9 cellular contexts compared by ENCODE assay signal in genomic region chrX:130402211-130402684, GRCh38. TPM values are rescaled to one million over a fixed set of nuclear protein-coding genes. Genes with fewer than 3 reads are reported as not detected.
DNase-seq lines count a peak whose midpoint lies in the region; ATAC-seq and TF ChIP-seq lines count a peak whose summit lies in the region.
"Had no signal": no experiment of that assay in that cellular context is flagged by ENCODE, and none has a peak within 500 bp of the region (broad histone marks: within the 10 kb centered on the region; RNA-seq: fewer than 3 reads in every experiment).

No MANE protein-coding gene starts in this region.

- peaks cover 23% of the 10 kb centered on the region for H3K4me1 Mint-ChIP-seq in activated CD4-positive, alpha-beta memory T cell treated with anti-CD3 and anti-CD28 coated beads, Interleukin-2, amount 10 ng/mL, durations not matched to agents 7 days and 5 days
- peaks cover 0 to 10% of the 10 kb centered on the region in 2 donors for H3K4me1 Mint-ChIP-seq in stimulated activated naive B cell treated with anti-CD40 and anti-IgM and Interleukin-4, amounts not matched to agents 10 μg/mL and 1 μg/mL and 100 μg/mL, for 72 hours

- peak overlapping the region; percentile 74 for H3K4me3 ChIP-seq in HEK293 (ENCODE audit: low read depth, low read length)
- peak overlapping the region; percentile 93 for H3K4me3 ChIP-seq in iPS-15b (ENCODE audit: low read depth, low read length)

- no peaks in the 10 kb centered on the region for H3K9me3 Mint-ChIP-seq in activated CD4-positive, alpha-beta memory T cell treated with anti-CD3 and anti-CD28 coated beads, Interleukin-2, amount 10 ng/mL, durations not matched to agents 7 days and 5 days
- no peaks in the 10 kb centered on the region for H3K9me3 Mint-ChIP-seq in stimulated activated naive B cell treated with anti-CD40 and anti-IgM and Interleukin-4, amounts not matched to agents 10 μg/mL and 1 μg/mL and 100 μg/mL, for 72 hours

- TF ChIP-seq CTCF in HEK293 (tag by site-specific recombination; IDR thresholded peaks at IDR 0.05): no peak

- H3K36me3 ChIP-seq in HEK293 (ENCODE audit: control insufficient read depth in 2 of 2, insufficient read depth in 1 of 2, low read length in 2 of 2) (peaks cover 0 to 18% of the 10 kb centered on the region in 2 experiments; a peak in 2 of 3 replicates), iPS-15b (ENCODE audit: control insufficient read depth, insufficient read depth, low read length) (peaks cover 11% of the 10 kb centered on the region)

- 0 out of 2 replicates have a peak overlapping the region, but pooled peaks have one; percentile 35 for H3K27ac ChIP-seq in HEK293 (ENCODE audit: extremely low read depth, low read depth, low read length)

- peak overlapping the region; percentile 60 for H3K27ac Mint-ChIP-seq in activated CD4-positive, alpha-beta memory T cell treated with anti-CD3 and anti-CD28 coated beads, Interleukin-2, amount 10 ng/mL, durations not matched to agents 7 days and 5 days
- H3K27ac Mint-ChIP-seq in stimulated activated naive B cell treated with anti-CD40 and anti-IgM and Interleukin-4, amounts not matched to agents 10 μg/mL and 1 μg/mL and 100 μg/mL, for 72 hours: peak overlapping the region; percentile 68

- H3K9ac ChIP-seq in iPS-15b (ENCODE audit: low read depth, low read length): peak overlapping the region; percentile 89

- H3K9me3 ChIP-seq in HEK293 (ENCODE audit: control insufficient read depth, insufficient read depth, low read depth, low read length) (no peaks in the 10 kb centered on the region), iPS-15b (ENCODE audit: control insufficient read depth, insufficient read depth, low read length) (no peaks in the 10 kb centered on the region)

- POLR2A ChIA-PET in HEK293 (lab: Yijun Ruan, JAX): interaction anchor here (0.7 to 1.7 kb wide), 3 partner anchors 9 to 62 kb away, joined by 3 to 9 read pairs (median 3); partner anchors contain the start of gene SLC25A14
- POLR2A ChIA-PET in activated CD4-positive, alpha-beta memory T cell treated with anti-CD3 and anti-CD28 coated beads, Interleukin-2, amount 10 ng/mL, durations not matched to agents 7 days and 5 days (lab: Charles Lee): interaction anchor here (1.2 to 2.0 kb wide), 2 partner anchors 9 to 63 kb away, joined by 3 to 9 read pairs; partner anchors contain the start of gene SLC25A14

- H3K4me1 ChIP-seq in HEK293 (ENCODE audit: control insufficient read depth, insufficient read depth, low read length): peaks cover 3% of the 10 kb centered on the region; the same call in 1 of the 2 replicates
- H3K4me1 ChIP-seq in iPS-15b (ENCODE audit: control insufficient read depth, insufficient read depth, low read length): no peaks in the 10 kb centered on the region

- no peaks in the 10 kb centered on the region for H3K27me3 Mint-ChIP-seq in activated CD4-positive, alpha-beta memory T cell treated with anti-CD3 and anti-CD28 coated beads, Interleukin-2, amount 10 ng/mL, durations not matched to agents 7 days and 5 days
- peaks cover 4 to 17% of the 10 kb centered on the region in 2 donors for H3K27me3 Mint-ChIP-seq in stimulated activated naive B cell treated with anti-CD40 and anti-IgM and Interleukin-4, amounts not matched to agents 10 μg/mL and 1 μg/mL and 100 μg/mL, for 72 hours

- H3K36me3 Mint-ChIP-seq in activated CD4-positive, alpha-beta memory T cell treated with anti-CD3 and anti-CD28 coated beads, Interleukin-2, amount 10 ng/mL, durations not matched to agents 7 days and 5 days (ENCODE audit: low read depth): peaks cover 17% of the 10 kb centered on the region
- peaks cover 9 to 12% of the 10 kb centered on the region in 2 donors for H3K36me3 Mint-ChIP-seq in stimulated activated naive B cell treated with anti-CD40 and anti-IgM and Interleukin-4, amounts not matched to agents 10 μg/mL and 1 μg/mL and 100 μg/mL, for 72 hours

- CTCF ChIA-PET in HEK293 (lab: Yijun Ruan, JAX): interaction anchor here (0.6 kb wide), 1 partner anchor 9 kb away, joined by 3 read pairs; no protein-coding TSS in a partner anchor
- CTCF ChIA-PET in activated CD4-positive, alpha-beta memory T cell treated with anti-CD3 and anti-CD28 coated beads, Interleukin-2, amount 10 ng/mL, durations not matched to agents 7 days and 5 days (lab: Charles Lee): no interaction called here

- no peak for DNase-seq in activated CD4-positive, alpha-beta memory T cell treated with anti-CD3 and anti-CD28 coated beads, Interleukin-2, amount 10 ng/mL, durations not matched to agents 7 days and 5 days
- DNase-seq in stimulated activated naive B cell treated with anti-CD40 and anti-IgM and Interleukin-4, amounts not matched to agents 10 μg/mL and 1 μg/mL and 100 μg/mL, for 72 hours: no peak
- no peak for DNase-seq in stimulated activated CD4-positive, alpha-beta T cell treated with anti-CD3 and anti-CD28 coated beads, Interleukin-4, amount 100 ng/mL, for 1 hour
- no peak for DNase-seq in NCI-H345 (lab: John Stamatoyannopoulos, UW)

- H3K27me3 ChIP-seq in iPS-15b (ENCODE audit: control insufficient read depth, insufficient read depth, low read length): peaks cover 11% of the 10 kb centered on the region

- ATAC-seq in stimulated activated naive B cell treated with anti-CD40 and anti-IgM and Interleukin-4, amounts not matched to agents 10 μg/mL and 1 μg/mL and 100 μg/mL, for 72 hours (replicated peaks): no peak
- ATAC-seq in HG02870 (IDR thresholded peaks at IDR 0.05; ENCODE audit: unreplicated experiment): no peak
- no peak for ATAC-seq in GM18519 (IDR thresholded peaks at IDR 0.05; ENCODE audit: low FRiP score, unreplicated experiment)

- H3K4me3 Mint-ChIP-seq in activated CD4-positive, alpha-beta memory T cell treated with anti-CD3 and anti-CD28 coated beads, Interleukin-2, amount 10 ng/mL, durations not matched to agents 7 days and 5 days: peak overlapping the region; percentile 96
- peak overlapping the region; percentile 85 to 99 for H3K4me3 Mint-ChIP-seq in stimulated activated naive B cell treated with anti-CD40 and anti-IgM and Interleukin-4, amounts not matched to agents 10 μg/mL and 1 μg/mL and 100 μg/mL, for 72 hours

TF ChIP-seq in HEK293, 187 proteins besides CTCF, POLR2A, EP300 and RAD21:
- TF ChIP-seq ZNF335 (tag by site-specific recombination; conservative IDR thresholded peaks at IDR 0.05) (peak; percentile 75), ZBTB20 (tag by site-specific recombination; IDR thresholded peaks at IDR 0.05) (peak; percentile 90), IKZF3 (tag by site-specific recombination; IDR thresholded peaks at IDR 0.05) (no peak), ZNF341 (tag by site-specific recombination; IDR thresholded peaks at IDR 0.05; ENCODE audit: low read depth) (peak; percentile 40; the same call in 1 of the 2 replicates)

RNA-seq across cellular contexts. Expression of gene RBMX2, which starts 0.5 kb away (rescaled TPM):
- 10 to 100 TPM; 25.9 to 28.5 TPM for total RNA-seq in activated CD4-positive, alpha-beta memory T cell treated with anti-CD3 and anti-CD28 coated beads, Interleukin-2, amount 10 ng/mL, durations not matched to agents 7 days and 5 days

RNA-seq across cellular contexts. Expression of gene GPR119, which starts 16.8 kb away (rescaled TPM):
- total RNA-seq in activated CD4-positive, alpha-beta memory T cell treated with anti-CD3 and anti-CD28 coated beads, Interleukin-2, amount 10 ng/mL, durations not matched to agents 7 days and 5 days: not detected
- total RNA-seq: lung microvascular endothelial cell had no signal
